12 cellular contexts compared by ENCODE assay signal in genomic region chr1:160099716-160100375, GRCh38. TPM values are rescaled to one million over a fixed set of nuclear protein-coding genes. Genes with fewer than 3 reads are reported as not detected.
DNase-seq lines count a peak whose midpoint lies in the region; ATAC-seq and TF ChIP-seq lines count a peak whose summit lies in the region.
"Had no signal": no experiment of that assay in that cellular context is flagged by ENCODE, and none has a peak within 500 bp of the region (broad histone marks: within the 10 kb centered on the region; RNA-seq: fewer than 3 reads in every experiment).

No MANE protein-coding gene starts in this region.

- H3K27ac Mint-ChIP-seq in activated naive CD4-positive, alpha-beta T cell treated with anti-CD3 and anti-CD28 coated beads for 36 hours = peak overlapping the region; percentile 81
- H3K27ac Mint-ChIP-seq in naive B cell = peak overlapping the region in 5 of 6 donors; percentile 72 to 98 (median 93)
- peak overlapping the region; percentile 92 for H3K27ac Mint-ChIP-seq in type B pancreatic cell

- CTCF ChIA-PET in activated naive CD4-positive, alpha-beta T cell treated with anti-CD3 and anti-CD28 coated beads for 36 hours (lab: Charles Lee) = interaction anchor here (0.9 to 7.1 kb wide), 7 partner anchors 14 to 277 kb away, joined by 5 to 87 read pairs (median 17); no protein-coding TSS in a partner anchor

- TF ChIP-seq CTCF in type B pancreatic cell (conservative IDR thresholded peaks at IDR 0.05) = no peak

- peak overlapping the region; percentile 99 for H3K27ac ChIP-seq in angular gyrus (ENCODE audit: low read depth, low read length)

- ATAC-seq in naive B cell (ENCODE audit: low read depth in 2 of 2) (no peak), GM18867 (IDR thresholded peaks at IDR 0.05; ENCODE audit: unreplicated experiment) (no peak)

- no peaks in the 10 kb centered on the region for H3K27me3 Mint-ChIP-seq in activated naive CD4-positive, alpha-beta T cell treated with anti-CD3 and anti-CD28 coated beads for 36 hours (ENCODE audit: low read depth)
- H3K27me3 Mint-ChIP-seq in naive B cell (no peaks in the 10 kb centered on the region), type B pancreatic cell (no peaks in the 10 kb centered on the region)

- H3K4me1 Mint-ChIP-seq in activated naive CD4-positive, alpha-beta T cell treated with anti-CD3 and anti-CD28 coated beads for 36 hours (ENCODE audit: low read depth) = peaks cover 47% of the 10 kb centered on the region
- peaks cover 37 to 57% (median 48%) of the 10 kb centered on the region in 3 donors for H3K4me1 Mint-ChIP-seq in naive B cell
- peaks cover 58% of the 10 kb centered on the region for H3K4me1 Mint-ChIP-seq in type B pancreatic cell (ENCODE audit: unreplicated experiment)

- no peaks in the 10 kb centered on the region for H3K9me3 Mint-ChIP-seq in activated naive CD4-positive, alpha-beta T cell treated with anti-CD3 and anti-CD28 coated beads for 36 hours
- H3K9me3 Mint-ChIP-seq in naive B cell (no peaks in the 10 kb centered on the region), type B pancreatic cell (no peaks in the 10 kb centered on the region)

- H3K36me3 Mint-ChIP-seq in activated naive CD4-positive, alpha-beta T cell treated with anti-CD3 and anti-CD28 coated beads for 36 hours (ENCODE audit: low read depth) = no peaks in the 10 kb centered on the region
- no peaks in the 10 kb centered on the region for H3K36me3 Mint-ChIP-seq in naive B cell
- no peaks in the 10 kb centered on the region for H3K36me3 Mint-ChIP-seq in type B pancreatic cell

- DNase-seq in activated naive CD4-positive, alpha-beta T cell treated with anti-CD3 and anti-CD28 coated beads for 36 hours = no peak
- DNase-seq in activated naive CD4-positive, alpha-beta T cell treated with anti-CD3 and anti-CD28 coated beads, Interleukin-2, amount 50 U/mL, for 16 hours = no peak
- DNase-seq in naive B cell (no peak), type B pancreatic cell (ENCODE audit: extremely low spot score, unreplicated experiment) (no peak), cerebellar cortex (ENCODE audit: low spot score) (no peak)
- DNase-seq in effector CD8-positive, alpha-beta T cell (lab: John Stamatoyannopoulos, UW) = no peak
- DNase-seq: activated CD4-positive, alpha-beta T cell treated with anti-CD3 and anti-CD28 coated beads for 4 hours had no signal

- H3K4me3 Mint-ChIP-seq in activated naive CD4-positive, alpha-beta T cell treated with anti-CD3 and anti-CD28 coated beads for 36 hours = no peak overlapping the region
- H3K4me3 Mint-ChIP-seq in naive B cell (peak overlapping the region; percentile 10 to 90 (median 86)), type B pancreatic cell (peak overlapping the region; percentile 83)

- intact Hi-C loops in activated naive CD4-positive, alpha-beta T cell treated with anti-CD3 and anti-CD28 coated beads for 36 hours (cut with micrococcal nuclease) = loop anchor here (2.0 to 5.0 kb wide), 2 partner anchors 507 to 1088 kb away; no protein-coding TSS in a partner anchor

RNA-seq across cellular contexts. Expression of gene IGSF8, which starts 1.4 kb away (rescaled TPM):
- 10 to 100 TPM; 22.2 to 24.7 TPM for total RNA-seq in activated naive CD4-positive, alpha-beta T cell treated with anti-CD3 and anti-CD28 coated beads for 36 hours
- polyA plus RNA-seq in naive B cell (ENCODE audit: low read depth in 6 of 6) = 10 to 100 TPM; 33.6 to 53.1 (median 47.7) TPM
- total RNA-seq in type B pancreatic cell (ENCODE audit: low replicate concordance) = 27.7 and 33.2 TPM in 2 replicates

RNA-seq across cellular contexts. Expression of gene ATP1A2, which starts 15.7 kb away (rescaled TPM):
- total RNA-seq in activated naive CD4-positive, alpha-beta T cell treated with anti-CD3 and anti-CD28 coated beads for 36 hours = not detected
- not detected for polyA plus RNA-seq in naive B cell (ENCODE audit: low read depth in 6 of 6)
- total RNA-seq in type B pancreatic cell (ENCODE audit: low replicate concordance) = 0.26 and 14.5 TPM in 2 replicates
- total RNA-seq: H4 had no signal
- polyA plus RNA-seq: keratinocyte had no signal

RNA-seq across cellular contexts. Expression of gene KCNJ9, which starts 18.5 kb away (rescaled TPM):
- not detected for total RNA-seq in activated naive CD4-positive, alpha-beta T cell treated with anti-CD3 and anti-CD28 coated beads for 36 hours
- polyA plus RNA-seq in naive B cell (ENCODE audit: low read depth in 6 of 6) = under 1 TPM in 1 of 6 donors, not detected in 5; 0.08 TPM
- not detected in 2 replicates for total RNA-seq in type B pancreatic cell (ENCODE audit: low replicate concordance)
- total RNA-seq: H4 had no signal
- polyA plus RNA-seq: BJ, keratinocyte had no signal

RNA-seq across cellular contexts. Expression of gene KCNJ10, which starts 29.9 kb away (rescaled TPM):
- not detected for total RNA-seq in activated naive CD4-positive, alpha-beta T cell treated with anti-CD3 and anti-CD28 coated beads for 36 hours
- polyA plus RNA-seq in naive B cell (ENCODE audit: low read depth in 6 of 6) = not detected
- not detected in 2 replicates for total RNA-seq in type B pancreatic cell (ENCODE audit: low replicate concordance)
- total RNA-seq: H4 had no signal
- polyA plus RNA-seq: BJ, keratinocyte had no signal

RNA-seq across cellular contexts. Expression of gene ATP1A4, which starts 51.6 kb away (rescaled TPM):
- total RNA-seq in activated naive CD4-positive, alpha-beta T cell treated with anti-CD3 and anti-CD28 coated beads for 36 hours = not detected
- not detected for polyA plus RNA-seq in naive B cell (ENCODE audit: low read depth in 6 of 6)
- 0.27 and 1.3 TPM in 2 replicates for total RNA-seq in type B pancreatic cell (ENCODE audit: low replicate concordance)
- total RNA-seq: H4 had no signal
- polyA plus RNA-seq: BJ, keratinocyte had no signal
